In the genomic region with DNA sequence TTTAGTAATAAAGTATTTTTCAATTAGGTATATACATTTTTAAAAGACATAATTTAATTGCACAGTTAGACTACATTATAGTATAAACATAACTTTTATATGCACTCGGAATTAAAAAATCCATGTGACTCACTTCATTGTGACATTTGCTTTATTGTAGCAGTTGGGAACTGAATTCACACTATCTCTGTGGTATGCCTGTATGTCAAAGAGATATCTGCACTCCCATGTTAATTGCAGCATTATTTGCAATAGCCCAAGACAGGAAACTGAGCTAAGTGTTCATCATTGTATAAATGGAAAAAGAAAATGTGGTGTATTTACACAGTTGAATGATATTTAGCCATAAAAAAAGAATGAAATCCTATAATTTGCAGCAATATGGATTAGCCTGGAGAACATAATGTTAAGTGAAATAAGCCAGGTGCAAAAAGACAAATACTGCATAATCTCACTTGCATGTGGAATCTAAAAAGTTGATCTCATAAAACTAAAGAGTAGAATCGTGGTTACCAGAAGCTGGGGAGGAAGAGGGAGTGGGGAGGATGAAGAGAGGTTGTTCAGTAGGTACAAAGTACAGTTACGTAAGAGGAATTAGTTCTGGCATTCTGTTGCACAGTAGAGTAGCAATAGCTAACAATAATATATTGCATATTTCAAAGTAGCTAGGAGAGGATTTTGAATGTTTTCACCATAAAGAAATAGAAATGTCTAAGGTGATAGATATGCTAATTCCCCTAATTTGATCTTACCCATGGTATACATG, we compare ENCODE assay signal across 14 cellular contexts.
DNase-seq lines count a peak whose midpoint lies in the region; ATAC-seq and TF ChIP-seq lines count a peak whose summit lies in the region.
"Had no signal": no experiment of that assay in that cellular context is flagged by ENCODE, and none has a peak within 500 bp of the region (broad histone marks: within the 10 kb centered on the region; RNA-seq: fewer than 3 reads in every experiment).

No MANE protein-coding gene starts in this region.

- no peak for TF ChIP-seq POLR2A in transverse colon (IDR thresholded peaks at IDR 0.05)

- H4K20me1 ChIP-seq in hepatocyte (ENCODE audit: insufficient read depth, poor library complexity, severe bottlenecking), result no peaks in the 10 kb centered on the region

- in situ Hi-C loops in transverse colon (cut with MboI; ENCODE audit: low pct_ligation_motif_present in 1 of 4, low pct_unique_long_range_greater_than_20kb in 1 of 4, low sequenced_read_pairs in 3 of 4), result no loop called here

- H3K4me1 ChIP-seq in hepatocyte (ENCODE audit: insufficient read depth) (peaks cover 3% of the 10 kb centered on the region), transverse colon (peaks cover 0 to 17% (median 1%) of the 10 kb centered on the region in 4 donors)
- H3K4me1 ChIP-seq: HAP-1 had no signal

- WGBS in hepatocyte (ENCODE audit: low lambda C conversion rate, missing lambda C conversion rate), result 55% methylated on average over 3 of the region's 3 CpGs
- 19 to 36% methylated on average over 3 of the region's 3 CpGs for WGBS in transverse colon (ENCODE audit: low coverage in 1 of 2), 2 donors

- peak; percentile 28 for DNase-seq in NCI-H1436 (lab: John Stamatoyannopoulos, UW)
- peak; percentile 26 for DNase-seq in NCI-H748 treated with DMSO at 0.1 percent for 48 hours (lab: John Stamatoyannopoulos, UW)
- peak; percentile 11 for DNase-seq in hepatocyte (ENCODE audit: low spot score)
- DNase-seq in transverse colon, result no peak
- no peak for DNase-seq in SHP77 (lab: John Stamatoyannopoulos, UW)
- DNase-seq in COLO829 (ENCODE audit: low spot score), result no peak
- DNase-seq in omental fat pad (ENCODE audit: low spot score), result no peak
- DNase-seq: Kasumi-1, NCI-H1105 treated with DMSO at 0.1 percent for 48 hours, NCI-H2029, NCI-H226, NCI-H526 had no signal

- intact Hi-C loops in transverse colon (cut with DNase I; ENCODE audit: low total_unique reads), result no loop called here

- no peak overlapping the region for H3K4me3 ChIP-seq in hepatocyte
- H3K4me3 ChIP-seq in transverse colon, result no peak overlapping the region
- H3K4me3 ChIP-seq: HAP-1 had no signal

- H3K27ac ChIP-seq in hepatocyte (peak overlapping the region; percentile 33), transverse colon (peak overlapping the region; percentile 14 to 42 (median 28))

- ATAC-seq in omental fat pad (ENCODE audit: low FRiP score), result no peak
- ATAC-seq: Panc1 had no signal

- H3K9me2 ChIP-seq in hepatocyte (replicated peaks; ENCODE audit: insufficient read depth), result no peaks in the 10 kb centered on the region

- TF ChIP-seq EP300 in transverse colon (IDR thresholded peaks at IDR 0.05; ENCODE audit: low read depth), result no peak

- no peak overlapping the region for H3K4me2 ChIP-seq in hepatocyte

- H3K9me3 ChIP-seq in hepatocyte (ENCODE audit: low read depth), result no peaks in the 10 kb centered on the region
- no peaks in the 10 kb centered on the region for H3K9me3 ChIP-seq in transverse colon
- H3K9me3 ChIP-seq: HAP-1 had no signal

- H3K36me3 ChIP-seq in hepatocyte (replicated peaks; ENCODE audit: insufficient read depth, low read depth), result no peaks in the 10 kb centered on the region
- no peaks in the 10 kb centered on the region for H3K36me3 ChIP-seq in transverse colon
- H3K36me3 ChIP-seq: HAP-1 had no signal

- no peak for TF ChIP-seq CTCF in hepatocyte (IDR thresholded peaks at IDR 0.05; ENCODE audit: poor library complexity)
- no peak for TF ChIP-seq CTCF in transverse colon (IDR thresholded peaks at IDR 0.05)
- no peak for TF ChIP-seq CTCF in omental fat pad (IDR thresholded peaks at IDR 0.05)

- H2AFZ ChIP-seq in hepatocyte, result no peak overlapping the region

- no peaks in the 10 kb centered on the region for H3K79me2 ChIP-seq in hepatocyte

- H3K27me3 ChIP-seq in hepatocyte, result no peaks in the 10 kb centered on the region
- H3K27me3 ChIP-seq in transverse colon, result no peaks in the 10 kb centered on the region

Comparison
In these comparisons a context has a peak if more than half of its experiments do, and no peak if none do; other contexts are left out.
1. DNase-seq: peak in NCI-H1436 (single experiment), NCI-H748 treated with DMSO at 0.1 percent for 48 hours (single experiment) and hepatocyte (single experiment); none in transverse colon (single experiment), SHP77 (0 of 2), COLO829 (single experiment) and omental fat pad (single experiment).